Comparison of ENCODE assay signal across 15 cellular contexts in the genomic region with DNA sequence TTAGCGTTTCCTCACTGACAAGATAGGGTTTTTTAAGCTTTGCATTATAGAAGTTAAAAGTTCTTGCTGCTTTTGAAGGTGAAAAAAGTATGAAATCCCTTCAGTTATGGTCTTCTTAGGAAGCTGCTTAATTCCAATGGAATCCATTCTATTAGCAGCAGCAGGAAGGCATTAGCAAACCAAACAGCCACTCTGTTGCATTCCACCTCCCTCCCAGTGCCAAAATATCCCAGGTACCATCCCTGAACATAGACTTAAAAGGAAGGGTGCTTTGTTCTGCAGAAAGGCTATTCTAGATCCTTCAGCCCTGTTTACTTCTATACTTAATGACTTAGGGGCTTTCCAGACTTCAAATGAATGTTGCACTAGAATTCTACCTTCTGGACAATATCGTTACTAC. TPM values are rescaled to one million over a fixed set of nuclear protein-coding genes. Genes with fewer than 3 reads are reported as not detected.
DNase-seq lines count a peak whose midpoint lies in the region; ATAC-seq, FAIRE-seq and TF ChIP-seq lines count a peak whose summit lies in the region.
"Had no signal": no experiment of that assay in that cellular context is flagged by ENCODE, and none has a peak within 500 bp of the region (broad histone marks: within the 10 kb centered on the region; RNA-seq: fewer than 3 reads in every experiment).

No MANE protein-coding gene starts in this region.

- CTCF ChIA-PET in H1 (lab: Charles Lee; ENCODE audit: partially characterized antibody), result interaction anchor here (1.1 to 1.6 kb wide), 3 partner anchors 16 to 295 kb away, joined by 3 to 4 read pairs (median 3); no protein-coding TSS in a partner anchor

- no peaks in the 10 kb centered on the region for H3K27me3 ChIP-seq in H9 (ENCODE audit: insufficient read depth, low read length)
- H3K27me3 ChIP-seq in H1 (replicated peaks in 1 of 4; ENCODE audit: control insufficient read depth in 3 of 4, extremely low read depth in 1 of 4, insufficient read depth in 3 of 4, low read length in 3 of 4), result peaks cover 0 to 1% (median 0%) of the 10 kb centered on the region in 4 experiments; a peak in 2 of 7 replicates
- H3K27me3 ChIP-seq in left lung, result peaks cover 0 to 4% of the 10 kb centered on the region in 2 donors
- H3K27me3 ChIP-seq: BLaER1 treated with 17β-estradiol and CSF1 and Interleukin-3, amounts not matched to agents 10 nM and 100 nM had no signal

- no peak overlapping the region for H3K4ac ChIP-seq in H9 (ENCODE audit: low read depth, low read length)
- no peak overlapping the region for H3K4ac ChIP-seq in H1 (replicated peaks; ENCODE audit: insufficient read length, low read depth, low read length)

- H3T11ph ChIP-seq in H9 (ENCODE audit: low read length), result no peak overlapping the region

- H4K20me1 ChIP-seq in H9 (ENCODE audit: control insufficient read depth, insufficient read depth, insufficient read length) (no peaks in the 10 kb centered on the region), H1 (replicated peaks in 1 of 2; ENCODE audit: control insufficient read depth in 1 of 2, insufficient read depth in 2 of 2, low read length in 2 of 2) (no peaks in the 10 kb centered on the region)
- H4K20me1 ChIP-seq: BLaER1 treated with 17β-estradiol and CSF1 and Interleukin-3, amounts not matched to agents 10 nM and 100 nM had no signal

- no peak for ATAC-seq in left lung
- no peak for ATAC-seq in GM18870 (IDR thresholded peaks at IDR 0.05; ENCODE audit: unreplicated experiment)
- ATAC-seq: CD8-positive, alpha-beta T cell had no signal

- H2BK5ac ChIP-seq in H9 (ENCODE audit: insufficient read length, low read length) (no peak overlapping the region), H1 (ENCODE audit: low read depth, low read length) (no peak overlapping the region)

- H3K9me3 ChIP-seq in H9 (ENCODE audit: control insufficient read depth, low read depth, low read length) (no peaks in the 10 kb centered on the region), H1 (ENCODE audit: insufficient read depth in 2 of 2, low read depth in 1 of 2, low read length in 1 of 2) (peaks cover 0 to 4% of the 10 kb centered on the region in 2 experiments; a peak in 1 of 4 replicates), left lung (no peaks in the 10 kb centered on the region)

- H2BK20ac ChIP-seq in H9 (ENCODE audit: low read depth, low read length, poor library complexity, severe bottlenecking) (no peak overlapping the region), H1 (ENCODE audit: low read length) (no peak overlapping the region)

- DNase-seq in H9 (no peak), H1 (ENCODE audit: low read depth in 1 of 2, low spot score in 2 of 2) (no peak), iPS-NIHi11 (ENCODE audit: low spot score) (peak; percentile 33), left lung (no peak), T-helper 1 cell (no peak)
- DNase-seq: Calu3; CD8-positive, alpha-beta T cell; DMS79 treated with DMSO at 0.1 percent for 48 hours; GF-D8; KG1 had no signal

- no CpG with 5 or more reads among the region's 2 CpGs for WGBS in H9 (ENCODE audit: extremely low coverage, insufficient read length, low lambda C conversion rate)
- WGBS in H1 (ENCODE audit: extremely low coverage in 1 of 2, insufficient coverage in 1 of 2, insufficient read length in 1 of 2, insufficient replicate concordance in 2 of 2, low coverage in 1 of 2, low lambda C conversion rate in 2 of 2, missing lambda C conversion rate in 1 of 2), 2 experiments, result 48% methylated on average over 2 of the region's 2 CpGs; no CpG with 5 or more reads in 1 of the 2 experiments

- no peak for TF ChIP-seq CTCF in H9 (conservative IDR thresholded peaks at IDR 0.05)
- TF ChIP-seq CTCF in H1 (IDR thresholded peaks at IDR 0.05; ENCODE audit: control extremely low read depth in 1 of 3, insufficient read depth in 1 of 3, low read depth in 1 of 3, low read length in 3 of 3), result no peak
- no peak for TF ChIP-seq CTCF in left lung (IDR thresholded peaks at IDR 0.05)

- H3K4me1 ChIP-seq in H9 (ENCODE audit: insufficient read depth, low read length) (peaks cover 3% of the 10 kb centered on the region; the same call in 1 of the 2 replicates), H1 (replicated peaks in 1 of 4; ENCODE audit: control insufficient read depth in 3 of 4, insufficient read depth in 4 of 4, low read length in 3 of 4) (peaks cover 0 to 18% (median 6%) of the 10 kb centered on the region in 4 experiments; a peak in 5 of 7 replicates), left lung (no peaks in the 10 kb centered on the region)
- H3K4me1 ChIP-seq: BLaER1 treated with 17β-estradiol and CSF1 and Interleukin-3, amounts not matched to agents 10 nM and 100 nM had no signal

- H3K4me3 ChIP-seq in H1 (ENCODE audit: extremely low read depth in 1 of 4, insufficient read depth in 2 of 4, low read depth in 3 of 4, low read length in 4 of 4) (peak overlapping the region in 1 of 4 experiments; percentile 11; a peak in 1 of 8 replicates), left lung (no peak overlapping the region)
- H3K4me3 ChIP-seq: BLaER1 treated with 17β-estradiol and CSF1 and Interleukin-3, amounts not matched to agents 10 nM and 100 nM had no signal

- H4K8ac ChIP-seq in H9 (replicated peaks; ENCODE audit: insufficient read length, low read depth, low read length) (no peak overlapping the region), H1 (ENCODE audit: extremely low read depth, insufficient read depth, low read length) (no peak overlapping the region)

- H3K79me1 ChIP-seq in H9 (ENCODE audit: insufficient read depth, low read depth, low read length, poor library complexity, severe bottlenecking) (no peaks in the 10 kb centered on the region), H1 (ENCODE audit: low read depth, low read length) (no peaks in the 10 kb centered on the region)

- H3K36me3 ChIP-seq in H1 (ENCODE audit: control insufficient read depth in 2 of 4, insufficient read depth in 4 of 4, low read length in 3 of 4), result no peaks in the 10 kb centered on the region; a peak in 2 of 8 replicates
- H3K36me3 ChIP-seq in left lung, result no peaks in the 10 kb centered on the region
- H3K36me3 ChIP-seq: BLaER1 treated with 17β-estradiol and CSF1 and Interleukin-3, amounts not matched to agents 10 nM and 100 nM had no signal

- H3K4me1 Mint-ChIP-seq in H9, result peaks cover 39 to 45% of the 10 kb centered on the region in 2 experiments
- H3K4me1 Mint-ChIP-seq: B cell had no signal

- TF ChIP-seq RAD21 in H1 (IDR thresholded peaks at IDR 0.05 in 1 of 2, conservative IDR thresholded peaks at IDR 0.05 in 1 of 2; ENCODE audit: low read depth in 2 of 2, low read length in 2 of 2), result no peak

- no peak overlapping the region for H2BK15ac ChIP-seq in H9 (ENCODE audit: low read depth, low read length)
- no peak overlapping the region for H2BK15ac ChIP-seq in H1 (ENCODE audit: low read length)

- H3K23ac ChIP-seq in H9 (ENCODE audit: insufficient read length, low read depth, low read length) (no peak overlapping the region), H1 (ENCODE audit: insufficient read length) (no peak overlapping the region)

- no peaks in the 10 kb centered on the region; the same call in 1 of the 2 replicates for H3K27me3 Mint-ChIP-seq in H9 (ENCODE audit: low read depth)

- no peaks in the 10 kb centered on the region for H3K23me2 ChIP-seq in H9 (ENCODE audit: insufficient read length, low read depth, low read length, poor library complexity, severe bottlenecking)
- no peaks in the 10 kb centered on the region for H3K23me2 ChIP-seq in H1 (ENCODE audit: low read depth, low read length)

- H2BK12ac ChIP-seq in H9 (ENCODE audit: insufficient read length, low read depth, low read length) (no peak overlapping the region), H1 (ENCODE audit: low read depth, low read length) (no peak overlapping the region)

- TF ChIP-seq EP300 in H1 (IDR thresholded peaks at IDR 0.05; ENCODE audit: borderline replicate concordance in 1 of 2, low read depth in 2 of 2, low read length in 2 of 2), result no peak

- H3K56ac ChIP-seq in H9 (ENCODE audit: insufficient read length, low read depth, low read length) (no peak overlapping the region), H1 (replicated peaks; ENCODE audit: insufficient read length, low read depth, low read length) (no peak overlapping the region)

- no peak for TF ChIP-seq POLR2A in H1 (IDR thresholded peaks at IDR 0.05; ENCODE audit: control extremely low read depth in 1 of 2, low read depth in 2 of 2, low read length in 2 of 2)

- no peak overlapping the region for H2AFZ ChIP-seq in H9 (ENCODE audit: low read length)
- H2AFZ ChIP-seq in H1 (ENCODE audit: low read length), result no peak overlapping the region

- no peak overlapping the region for H3K14ac ChIP-seq in H9 (ENCODE audit: insufficient read depth, low read length)
- H3K14ac ChIP-seq in H1 (ENCODE audit: insufficient read length), result no peak overlapping the region

- H2BK120ac ChIP-seq in H9 (ENCODE audit: low read depth, low read length, poor library complexity, severe bottlenecking) (no peak overlapping the region), H1 (replicated peaks; ENCODE audit: low read depth, low read length) (no peak overlapping the region)

- H3K27ac ChIP-seq in H9 (ENCODE audit: insufficient read length, low read depth, low read length), result peak overlapping the region; percentile 43
- no peak overlapping the region for H3K27ac ChIP-seq in H1 (ENCODE audit: low read depth, low read length)
- no peak overlapping the region for H3K27ac ChIP-seq in left lung
- H3K27ac ChIP-seq: BLaER1 treated with 17β-estradiol and CSF1 and Interleukin-3, amounts not matched to agents 10 nM and 100 nM had no signal

- H3K27ac Mint-ChIP-seq in H9, result peak overlapping the region in 1 of 3 experiments; percentile 85; a peak in 3 of 7 replicates
- H3K27ac Mint-ChIP-seq: B cell; CD8-positive, alpha-beta T cell had no signal

- no peak overlapping the region for H3K18ac ChIP-seq in H9 (ENCODE audit: insufficient read length, low read depth, low read length)
- H3K18ac ChIP-seq in H1 (ENCODE audit: extremely low read depth, low read length), result no peak overlapping the region

- FAIRE-seq in H1 (lab: Jason Lieb, UNC), result no peak
- FAIRE-seq: H54, HTR-8/SVneo had no signal

- H2AK5ac ChIP-seq in H9 (ENCODE audit: insufficient read length, low read length) (no peak overlapping the region), H1 (ENCODE audit: low read depth, low read length) (no peak overlapping the region)

- H4K91ac ChIP-seq in H9 (ENCODE audit: insufficient read length, low read depth, low read length), result no peak overlapping the region
- H4K91ac ChIP-seq in H1 (replicated peaks; ENCODE audit: insufficient read length, low read length), result no peak overlapping the region

- no peak overlapping the region; a peak in 1 of 5 replicates for H3K4me3 Mint-ChIP-seq in H9
- H3K4me3 Mint-ChIP-seq: B cell; CD8-positive, alpha-beta T cell had no signal

- intact Hi-C loops in left lung (cut with DNase I), result no loop called here

- H3K4me2 ChIP-seq in H9 (ENCODE audit: insufficient read depth, insufficient read length, low read length), result no peak overlapping the region
- H3K4me2 ChIP-seq in H1 (ENCODE audit: insufficient read depth in 1 of 2, low read depth in 2 of 2, low read length in 2 of 2), result peak overlapping the region; percentile 22 to 46; a peak in 2 of 4 replicates
- H3K4me2 ChIP-seq: BLaER1 treated with 17β-estradiol and CSF1 and Interleukin-3, amounts not matched to agents 10 nM and 100 nM had no signal

- POLR2A ChIA-PET in H1 (lab: Charles Lee; ENCODE audit: partially characterized antibody), result interaction anchor here (1.3 kb wide), 1 partner anchor 9 kb away, joined by 4 read pairs; no protein-coding TSS in a partner anchor

- no peaks in the 10 kb centered on the region for H3K79me2 ChIP-seq in H9 (ENCODE audit: insufficient read depth, low read length)
- H3K79me2 ChIP-seq in H1 (ENCODE audit: control insufficient read depth in 1 of 2, insufficient read depth in 2 of 2, low read length in 2 of 2), result no peaks in the 10 kb centered on the region

- H3K9ac ChIP-seq in H9 (ENCODE audit: extremely low read depth, insufficient read length, low read length) (no peak overlapping the region), H1 (replicated peaks in 1 of 4; ENCODE audit: extremely low read depth in 1 of 4, low read depth in 3 of 4, low read length in 3 of 4) (no peak overlapping the region)
- H3K9ac ChIP-seq: BLaER1 treated with 17β-estradiol and CSF1 and Interleukin-3, amounts not matched to agents 10 nM and 100 nM had no signal

- no peak overlapping the region for H4K5ac ChIP-seq in H9 (ENCODE audit: insufficient read length, low read depth, low read length)
- no peak overlapping the region for H4K5ac ChIP-seq in H1 (ENCODE audit: insufficient read length, low read depth, low read length)

- H3K9me3 Mint-ChIP-seq in H9, result peaks cover 10 to 13% of the 10 kb centered on the region in 2 experiments

- H3K36me3 Mint-ChIP-seq in H9 (ENCODE audit: insufficient read depth in 1 of 3, low read depth in 3 of 3), result peaks cover 5 to 13% (median 7%) of the 10 kb centered on the region in 3 experiments
- H3K36me3 Mint-ChIP-seq: CD8-positive, alpha-beta T cell had no signal

RNA-seq across cellular contexts. Expression of a gene that starts 23.8 kb away (rescaled TPM):
- total RNA-seq in H9 (2021), result 0.18 and 0.26 TPM in 2 replicates
- total RNA-seq in H1 (2021; fragmentation: NEBNext Ultra II Directional; extraction: Animal tissue kit (Norgen Biotek cat#: 25700)), result 0.21 TPM in 1 of 2 replicates, not detected in the other
- 0.33 and 0.77 TPM in 2 replicates for polyA plus RNA-seq in H1 (2011; rRNA removed)
- 0.54 TPM for polyA plus RNA-seq in H1 (2011; cell fraction: cytosol; rRNA removed)
- 1.5 TPM for polyA plus RNA-seq in H1 (2011; cell fraction: nucleus; rRNA removed)
- polyA plus RNA-seq in H1 (2012, experiment 1 of 2), result 0.46 to 1.9 TPM (median 1.0 TPM) in 4 replicates
- polyA plus RNA-seq in H1 (2012, experiment 2 of 2), result 0.09 TPM
- 0.20 TPM for polyA plus RNA-seq in H1 (2013, experiment 1 of 2)
- polyA plus RNA-seq in H1 (2013, experiment 2 of 2), result 0.50 TPM
- 0.80 TPM in 1 of 2 replicates, not detected in the other for polyA minus RNA-seq in H1 (2011; rRNA and poly(A)+ RNA removed)
- not detected for polyA minus RNA-seq in H1 (2011; cell fraction: cytosol; rRNA and poly(A)+ RNA removed)
- polyA minus RNA-seq in H1 (2011; cell fraction: nucleus; rRNA and poly(A)+ RNA removed), result 0.30 TPM
- total RNA-seq in left lung, result 1 to 10 TPM in 1 of 2 donors, under 1 TPM in 1; 0.50 to 1.0 TPM
- total RNA-seq: CD8-positive, alpha-beta T cell had no signal
